8 cellular contexts compared by ENCODE assay signal in the genomic region with DNA sequence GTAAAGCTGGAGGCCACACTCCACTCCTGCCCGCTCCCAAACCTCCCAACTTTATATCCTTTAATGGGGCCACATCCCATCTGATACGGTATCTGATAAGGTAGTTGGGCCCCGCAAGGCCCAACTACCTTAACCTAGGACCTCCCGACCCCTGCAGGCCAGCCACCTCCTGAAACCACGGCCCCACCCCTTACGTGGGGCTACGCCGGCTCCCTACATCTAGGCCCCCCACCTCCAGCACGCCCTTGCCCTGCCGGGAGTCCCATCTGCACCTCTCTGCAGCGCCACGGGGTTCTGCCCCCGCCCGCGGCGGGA. TPM values are rescaled to one million over a fixed set of nuclear protein-coding genes. Genes with fewer than 3 reads are reported as not detected.
DNase-seq lines count a peak whose midpoint lies in the region; ATAC-seq and TF ChIP-seq lines count a peak whose summit lies in the region.

No MANE protein-coding gene starts in this region.

- H3K27me3 ChIP-seq in HL-60 (ENCODE audit: insufficient read depth, poor library complexity, severe bottlenecking) = no peaks in the 10 kb centered on the region

- no peak overlapping the region for H3K27ac Mint-ChIP-seq in neural crest cell (ENCODE audit: unreplicated experiment)

- in situ Hi-C loops in GM13977 (cut with MboI; ENCODE audit: low pct_unique_long_range_greater_than_20kb, low sequenced_read_pairs, unreplicated experiment) = no loop called here

- H3K4me3 Mint-ChIP-seq in neural crest cell = peak overlapping the region; percentile 89

- TF ChIP-seq CTCF in HL-60 (IDR thresholded peaks at IDR 0.05; ENCODE audit: insufficient read depth, low read length) (no peak), choroid plexus epithelial cell (conservative IDR thresholded peaks at IDR 0.05; ENCODE audit: low read depth, low read length) (no peak), neural crest cell (conservative IDR thresholded peaks at IDR 0.05) (no peak), GM13977 (IDR thresholded peaks at IDR 0.05; ENCODE audit: extremely low read depth, insufficient read depth, missing control alignments) (no peak)

- H3K9me3 Mint-ChIP-seq in neural crest cell = no peaks in the 10 kb centered on the region

- peaks cover 4% of the 10 kb centered on the region for H3K27me3 Mint-ChIP-seq in neural crest cell (ENCODE audit: low read depth)

- peak overlapping the region; percentile 71 for H3K27ac ChIP-seq in HL-60 (replicated peaks)

- peak overlapping the region; percentile 63 for H3K4me3 ChIP-seq in HL-60 (replicated peaks; ENCODE audit: insufficient read depth, low read length)
- H3K4me3 ChIP-seq in choroid plexus epithelial cell (ENCODE audit: low read depth, low read length) = peak overlapping the region; percentile 55

- peaks cover 22% of the 10 kb centered on the region for H3K4me1 Mint-ChIP-seq in neural crest cell

- peak; percentile 15 for ATAC-seq in GM19351 (IDR thresholded peaks at IDR 0.05; ENCODE audit: unreplicated experiment)

- no peak for DNase-seq in HL-60 (ENCODE audit: low read depth in 1 of 2, low spot score in 1 of 2)
- DNase-seq in choroid plexus epithelial cell (ENCODE audit: low read depth) = no peak
- no peak for DNase-seq in neural crest cell (ENCODE audit: low read depth, low spot score)
- no peak for DNase-seq in NOMO-1 (lab: John Stamatoyannopoulos, UW; ENCODE audit: unreplicated experiment in 2 of 2)
- DNase-seq in H4 (ENCODE audit: low spot score) = no peak
- no peak for DNase-seq in GM13977 (ENCODE audit: low spot score)
- no peak for DNase-seq in NCI-H187 (lab: John Stamatoyannopoulos, UW)

- H3K36me3 Mint-ChIP-seq in neural crest cell (ENCODE audit: low read depth) = peaks cover 2% of the 10 kb centered on the region

RNA-seq across cellular contexts. Expression of a gene that starts 2.2 kb away (rescaled TPM):
- total RNA-seq in neural crest cell = 4.2 and 6.3 TPM in 2 replicates
- 6.2 and 31.2 TPM in 2 replicates for total RNA-seq in H4 (2014; rRNA removed; shearing (Covaris generic))

RNA-seq across cellular contexts. Expression of a gene that starts 5.2 kb away (rescaled TPM):
- total RNA-seq in neural crest cell = 19.4 and 21.6 TPM in 2 replicates
- total RNA-seq in H4 (2014; rRNA removed; shearing (Covaris generic)) = 25.2 and 27.5 TPM in 2 replicates

RNA-seq across cellular contexts. Expression of a gene that starts 5.4 kb away (rescaled TPM):
- total RNA-seq in neural crest cell = 67.3 and 69.2 TPM in 2 replicates
- 91.4 and 100 TPM in 2 replicates for total RNA-seq in H4 (2014; rRNA removed; shearing (Covaris generic))

RNA-seq across cellular contexts. Expression of a gene that starts 8.3 kb away (rescaled TPM):
- total RNA-seq in neural crest cell = 7.5 and 12.5 TPM in 2 replicates
- 11.5 and 15.5 TPM in 2 replicates for total RNA-seq in H4 (2014; rRNA removed; shearing (Covaris generic))

RNA-seq across cellular contexts. Expression of a gene that starts 16.8 kb away (rescaled TPM):
- total RNA-seq in neural crest cell = 0.37 and 0.64 TPM in 2 replicates
- total RNA-seq in H4 (2014; rRNA removed; shearing (Covaris generic)) = not detected in 2 replicates
